8 cellular contexts compared by ENCODE assay signal in genomic region chr6:136792945-136793289, GRCh38.
A peak's percentile ranks its signal among the peaks of the same experiment; 100 is the strongest.
DNase-seq lines count a peak whose midpoint lies in the region; ATAC-seq and TF ChIP-seq lines count a peak whose summit lies in the region.

No MANE protein-coding gene starts in this region.

- TF ChIP-seq CTCF in AG10803 (conservative IDR thresholded peaks at IDR 0.05; ENCODE audit: low read length) = peak; percentile 80

- peak; percentile 86 for DNase-seq in AG10803 (ENCODE audit: low read depth)
- DNase-seq in NCI-H446 (lab: John Stamatoyannopoulos, UW) = peak; percentile 67 to 78
- peak; percentile 92 for DNase-seq in activated CD4-positive, alpha-beta T cell treated with anti-CD3 and anti-CD28 coated beads for 1 hour
- peak; percentile 37 to 57 for DNase-seq in cerebellar nuclear complex (lab: John Stamatoyannopoulos, UW)
- peak; percentile 93 for DNase-seq in stimulated activated CD4-positive, alpha-beta T cell treated with anti-CD3 and anti-CD28 coated beads, Interleukin-1b, Interleukin-23, amount 100 ng/mL, for 48 hours

- no peaks in the 10 kb centered on the region for H3K27me3 ChIP-seq in layer of hippocampus (ENCODE audit: control insufficient read depth, insufficient read depth, low read length)

- peak overlapping the region; percentile 96 for H3K4me3 ChIP-seq in AG10803 (ENCODE audit: low read length)

- peak overlapping the region; percentile 93 for H3K27ac ChIP-seq in layer of hippocampus (ENCODE audit: low read depth, low read length)

- ATAC-seq in GM19023 (IDR thresholded peaks at IDR 0.05; ENCODE audit: unreplicated experiment) (peak; percentile 66), HG03175 (IDR thresholded peaks at IDR 0.05; ENCODE audit: unreplicated experiment) (peak; percentile 64)

Comparison
In these comparisons a context has a peak if more than half of its experiments do, and no peak if none do; other contexts are left out.
1. Peak in every context shown above with its lines: DNase-seq, ATAC-seq, H3K4me3 ChIP-seq and H3K27ac ChIP-seq.